In genomic region chr11:61999141-61999975, GRCh38 we compare ENCODE assay signal across 2 cellular contexts.
TF ChIP-seq lines count a peak whose summit lies in the region.

No MANE protein-coding gene starts in this region.

TF ChIP-seq in H1, 55 proteins besides CTCF, POLR2A, EP300 and RAD21:
- peak; percentile 55; the same call in 1 of the 2 replicates for TF ChIP-seq CEBPB (IDR thresholded peaks at IDR 0.05; ENCODE audit: low read depth, low read length)
- TF ChIP-seq SRF (IDR thresholded peaks at IDR 0.05; ENCODE audit: low read depth, low read length), result peak; percentile 92
- TF ChIP-seq CTBP2 (IDR thresholded peaks at IDR 0.05; ENCODE audit: borderline replicate concordance, insufficient read depth, insufficient read length, low read length), result no peak
- TF ChIP-seq TAF1 (IDR thresholded peaks at IDR 0.05; ENCODE audit: low read depth, low read length), result peak; percentile 41; the same call in 1 of the 2 replicates
- TF ChIP-seq SIN3A (conservative IDR thresholded peaks at IDR 0.05 in 1 of 2, IDR thresholded peaks at IDR 0.05 in 1 of 2; ENCODE audit: low read depth in 1 of 2, low read length in 2 of 2), result no peak
- TF ChIP-seq SP2 (IDR thresholded peaks at IDR 0.05; ENCODE audit: low read length), result no peak

TF ChIP-seq in SK-N-SH, 30 proteins besides CTCF, POLR2A, EP300 and RAD21:
- TF ChIP-seq ZBTB33 (IDR thresholded peaks at IDR 0.05; ENCODE audit: borderline replicate concordance, low read depth) (no peak), MEF2A (IDR thresholded peaks at IDR 0.05; ENCODE audit: borderline replicate concordance, low read depth) (no peak), REST (IDR thresholded peaks at IDR 0.05; ENCODE audit: low read depth, low read length) (no peak), JUND (IDR thresholded peaks at IDR 0.05) (no peak), CHD2 (IDR thresholded peaks at IDR 0.05; ENCODE audit: low read length, partially characterized antibody) (no peak), IRF3 (IDR thresholded peaks at IDR 0.05; ENCODE audit: low read depth, low read length) (no peak), FOXJ3 (CRISPR knock-in tag; IDR thresholded peaks at IDR 0.05) (no peak), RXRA (IDR thresholded peaks at IDR 0.05; ENCODE audit: borderline replicate concordance, low read depth) (no peak), GABPA (IDR thresholded peaks at IDR 0.05; ENCODE audit: low read depth) (no peak), SIN3A (IDR thresholded peaks at IDR 0.05; ENCODE audit: borderline replicate concordance, low read depth, low read length) (no peak), TCF12 (IDR thresholded peaks at IDR 0.05) (no peak), SMC3 (IDR thresholded peaks at IDR 0.05; ENCODE audit: low read depth, low read length) (no peak), USF2 (IDR thresholded peaks at IDR 0.05; ENCODE audit: borderline replicate concordance, low read depth, low read length) (no peak), POLR2AphosphoS5 (IDR thresholded peaks at IDR 0.05; ENCODE audit: low read depth, low read length) (no peak), TEAD4 (IDR thresholded peaks at IDR 0.05; ENCODE audit: borderline replicate concordance, insufficient read depth) (no peak), NRF1 (IDR thresholded peaks at IDR 0.05; ENCODE audit: low read depth, low read length) (no peak)
TF ChIP-seq in SK-N-SH: peak in this region for 0.
